ENCODE assay signal across 11 cellular contexts in the genomic region with DNA sequence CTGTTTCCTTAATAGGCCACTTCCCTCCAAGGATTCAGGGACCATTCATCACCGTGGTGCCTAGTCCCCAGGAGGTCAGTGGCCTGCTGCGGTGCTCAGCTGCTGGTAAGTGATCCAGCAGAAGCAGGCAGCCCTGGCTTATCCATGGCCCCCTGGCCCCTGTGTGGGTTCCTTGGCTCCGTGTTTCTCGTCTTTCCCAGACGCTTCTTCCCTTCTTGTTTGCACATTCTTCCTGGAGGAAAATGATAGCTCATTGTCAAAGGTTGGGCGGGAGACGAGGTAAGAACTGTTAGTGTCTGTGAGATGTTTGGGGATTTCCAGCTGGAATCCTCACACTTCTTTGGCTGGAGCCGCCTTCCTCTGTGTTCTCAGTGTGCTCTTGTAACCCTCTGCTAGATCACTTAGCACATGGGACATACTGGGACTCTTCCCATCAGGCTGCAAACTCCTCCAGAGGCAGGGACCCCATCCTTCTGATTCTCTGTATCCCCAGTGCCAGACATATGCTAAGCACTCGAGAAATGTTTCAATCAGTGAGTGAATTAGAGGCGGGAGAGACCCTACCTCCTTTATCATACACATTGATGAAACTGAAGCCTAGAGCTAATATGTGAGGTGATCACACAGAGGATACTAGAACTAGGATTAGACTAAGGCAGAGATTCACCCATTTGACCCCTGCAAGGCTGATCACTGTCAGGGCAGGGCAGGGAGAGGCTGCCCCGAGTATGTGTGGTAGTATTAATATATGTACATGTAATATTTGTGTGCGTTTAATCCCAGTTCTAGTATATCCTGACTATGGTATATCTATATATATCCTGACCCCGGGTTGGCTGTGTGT.
DNase-seq lines count a peak whose midpoint lies in the region; ATAC-seq and TF ChIP-seq lines count a peak whose summit lies in the region.
"Had no signal": no experiment of that assay in that cellular context is flagged by ENCODE, and none has a peak within 500 bp of the region (broad histone marks: within the 10 kb centered on the region; RNA-seq: fewer than 3 reads in every experiment).

No MANE protein-coding gene starts in this region.

- H3K4me1 Mint-ChIP-seq in neural crest cell, result peaks cover 61% of the 10 kb centered on the region
- H3K4me1 Mint-ChIP-seq: activated CD4-positive, alpha-beta T cell treated with anti-CD3 and anti-CD28 coated beads, Interleukin-2, amount 10 ng/mL, durations not matched to agents 24 days and 14 days had no signal

- ATAC-seq in Right ventricle myocardium inferior (peak; percentile 66), Right ventricle myocardium superior (ENCODE audit: poor library complexity) (peak; percentile 62), HG03039 (IDR thresholded peaks at IDR 0.05; ENCODE audit: unreplicated experiment) (no peak)

- H3K4me3 Mint-ChIP-seq in neural crest cell, result peak overlapping the region; percentile 54
- H3K4me3 Mint-ChIP-seq: activated CD4-positive, alpha-beta T cell treated with anti-CD3 and anti-CD28 coated beads, Interleukin-2, amount 10 ng/mL, durations not matched to agents 24 days and 14 days had no signal

- H3K36me3 Mint-ChIP-seq in neural crest cell (ENCODE audit: low read depth), result no peaks in the 10 kb centered on the region

- intact Hi-C loops in Right ventricle myocardium inferior (cut with DNase I), result no loop called here
- intact Hi-C loops in cardiac septum (cut with DNase I), result no loop called here
- intact Hi-C loops in Right ventricle myocardium superior (cut with DNase I), result loop anchor here (10.0 kb wide), 1 partner anchor 61 kb away; no protein-coding TSS in a partner anchor

- H3K27ac Mint-ChIP-seq in neural crest cell (ENCODE audit: unreplicated experiment), result peak overlapping the region; percentile 68
- H3K27ac Mint-ChIP-seq: activated CD4-positive, alpha-beta T cell treated with anti-CD3 and anti-CD28 coated beads, Interleukin-2, amount 10 ng/mL, durations not matched to agents 24 days and 14 days had no signal

- DNase-seq in Right ventricle myocardium inferior (ENCODE audit: missing footprints) (no peak), cardiac septum (ENCODE audit: low spot score) (no peak), Right ventricle myocardium superior (no peak), neural crest cell (ENCODE audit: low read depth, low spot score) (no peak), SKM-1 treated with dmso at 0.1 percent for 144 hours (lab: John Stamatoyannopoulos, UW; ENCODE audit: unreplicated experiment) (no peak), medulla oblongata (ENCODE audit: extremely low spot score) (no peak), activated T-cell treated with anti-CD3 and anti-CD28 coated beads for 4 hours (no peak)
- DNase-seq: activated CD4-positive, alpha-beta T cell treated with anti-CD3 and anti-CD28 coated beads, Interleukin-2, amount 10 ng/mL, durations not matched to agents 24 days and 14 days; activated effector memory CD4-positive, alpha-beta T cell treated with anti-CD3 and anti-CD28 coated beads, Interleukin-2, amount 50 U/mL, for 16 hours; NCI-H2081 treated with DMSO at 0.1 percent for 48 hours had no signal

- no peak for TF ChIP-seq CTCF in neural crest cell (conservative IDR thresholded peaks at IDR 0.05)

- no peaks in the 10 kb centered on the region for H3K9me3 Mint-ChIP-seq in neural crest cell
- H3K9me3 Mint-ChIP-seq: activated CD4-positive, alpha-beta T cell treated with anti-CD3 and anti-CD28 coated beads, Interleukin-2, amount 10 ng/mL, durations not matched to agents 24 days and 14 days had no signal

- no peaks in the 10 kb centered on the region for H3K27me3 Mint-ChIP-seq in neural crest cell (ENCODE audit: low read depth)
